Comparison of ENCODE assay signal across 22 cellular contexts in genomic region chr10:91935886-91936285, GRCh38.
"Had no signal": no experiment of that assay in that cellular context is flagged by ENCODE, and none has a peak within 500 bp of the region (broad histone marks: within the 10 kb centered on the region; RNA-seq: fewer than 3 reads in every experiment).

No MANE protein-coding gene starts in this region.

- H3K4me1 ChIP-seq: thyroid gland, uterus had no signal

- H3K27ac Mint-ChIP-seq: activated CD4-positive, alpha-beta memory T cell treated with anti-CD3 and anti-CD28 coated beads, Interleukin-2, amount 10 ng/mL, durations not matched to agents 7 days and 5 days; activated CD4-positive, alpha-beta T cell treated with anti-CD3 and anti-CD28 coated beads for 36 hours; activated naive CD4-positive, alpha-beta T cell treated with anti-CD3 and anti-CD28 coated beads, Interleukin-2, amount 50 U/mL, for 24 hours; activated T-cell treated with anti-CD3 and anti-CD28 coated beads, Interleukin-2, amount 50 U/mL, for 24 hours; mesothelial cell of epicardium; nephron progenitor cell; stimulated activated effector memory CD8-positive, alpha-beta T cell treated with anti-CD3 and anti-CD28 coated beads, Interleukin-12 subunit alpha, Interleukin-12 subunit beta, amount 100 ng/mL, for 72 hours; T-helper 17 cell had no signal

- H3K36me3 ChIP-seq: uterus had no signal

- H3K9me3 Mint-ChIP-seq: activated CD4-positive, alpha-beta memory T cell treated with anti-CD3 and anti-CD28 coated beads, Interleukin-2, amount 10 ng/mL, durations not matched to agents 7 days and 5 days; activated naive CD4-positive, alpha-beta T cell treated with anti-CD3 and anti-CD28 coated beads, Interleukin-2, amount 50 U/mL, for 24 hours; activated T-cell treated with anti-CD3 and anti-CD28 coated beads, Interleukin-2, amount 50 U/mL, for 24 hours; immature natural killer cell; nephron progenitor cell; stimulated activated effector memory CD8-positive, alpha-beta T cell treated with anti-CD3 and anti-CD28 coated beads, Interleukin-12 subunit alpha, Interleukin-12 subunit beta, amount 100 ng/mL, for 72 hours had no signal

- H3K27ac ChIP-seq: adrenal gland, lower lobe of right lung, psoas muscle, thyroid gland, uterus had no signal

- H3K27me3 Mint-ChIP-seq: activated CD4-positive, alpha-beta memory T cell treated with anti-CD3 and anti-CD28 coated beads, Interleukin-2, amount 10 ng/mL, durations not matched to agents 7 days and 5 days; activated CD4-positive, alpha-beta T cell treated with anti-CD3 and anti-CD28 coated beads for 36 hours; activated naive CD4-positive, alpha-beta T cell treated with anti-CD3 and anti-CD28 coated beads, Interleukin-2, amount 50 U/mL, for 24 hours; activated T-cell treated with anti-CD3 and anti-CD28 coated beads, Interleukin-2, amount 50 U/mL, for 24 hours; T-helper 17 cell had no signal

- ATAC-seq: activated CD4-positive, alpha-beta T cell treated with anti-CD3 and anti-CD28 coated beads for 36 hours; left cardiac atrium; lower lobe of right lung; psoas muscle; sciatic nerve; stimulated activated effector memory CD8-positive, alpha-beta T cell treated with anti-CD3 and anti-CD28 coated beads, Interleukin-12 subunit alpha, Interleukin-12 subunit beta, amount 100 ng/mL, for 72 hours; T-helper 17 cell had no signal

- H3K27me3 ChIP-seq: adrenal gland, thyroid gland, uterus had no signal

- H3K4me3 ChIP-seq: adrenal gland, lower lobe of right lung, psoas muscle, thyroid gland, uterus had no signal

- H3K9me3 ChIP-seq: adrenal gland, lower lobe of right lung, psoas muscle, thyroid gland, uterus had no signal

- DNase-seq: activated CD4-positive, alpha-beta memory T cell treated with anti-CD3 and anti-CD28 coated beads, Interleukin-2, amount 10 ng/mL, durations not matched to agents 7 days and 5 days; activated CD4-positive, alpha-beta T cell treated with anti-CD3 and anti-CD28 coated beads for 36 hours; activated effector memory CD4-positive, alpha-beta T cell treated with anti-CD3 and anti-CD28 coated beads, Interleukin-2, amount 50 U/mL, for 16 hours; activated T-cell treated with anti-CD3 and anti-CD28 coated beads, Interleukin-2, amount 50 U/mL, for 24 hours; adrenal gland; caudate nucleus; foreskin melanocyte; head of caudate nucleus; immature natural killer cell; left cardiac atrium; lower lobe of right lung; nephron progenitor cell; occipital lobe; psoas muscle; stimulated activated CD4-positive, alpha-beta T cell treated with anti-CD3 and anti-CD28 coated beads, Interleukin-1b, Interleukin-23, amount 100 ng/mL, for 48 hours; T-helper 17 cell; thyroid gland; uterus had no signal

- H3K4me3 Mint-ChIP-seq: activated CD4-positive, alpha-beta memory T cell treated with anti-CD3 and anti-CD28 coated beads, Interleukin-2, amount 10 ng/mL, durations not matched to agents 7 days and 5 days; activated CD4-positive, alpha-beta T cell treated with anti-CD3 and anti-CD28 coated beads for 36 hours; activated naive CD4-positive, alpha-beta T cell treated with anti-CD3 and anti-CD28 coated beads, Interleukin-2, amount 50 U/mL, for 24 hours; activated T-cell treated with anti-CD3 and anti-CD28 coated beads, Interleukin-2, amount 50 U/mL, for 24 hours; immature natural killer cell; mesothelial cell of epicardium; nephron progenitor cell; stimulated activated effector memory CD8-positive, alpha-beta T cell treated with anti-CD3 and anti-CD28 coated beads, Interleukin-12 subunit alpha, Interleukin-12 subunit beta, amount 100 ng/mL, for 72 hours; T-helper 17 cell had no signal
